29 cellular contexts compared by ENCODE assay signal in genomic region chr9:129552064-129552463, GRCh38.
DNase-seq lines count a peak whose midpoint lies in the region; ATAC-seq and TF ChIP-seq lines count a peak whose summit lies in the region.
"Had no signal": no experiment of that assay in that cellular context is flagged by ENCODE, and none has a peak within 500 bp of the region (broad histone marks: within the 10 kb centered on the region; RNA-seq: fewer than 3 reads in every experiment).

No MANE protein-coding gene starts in this region.

- no peak overlapping the region for H2AFZ ChIP-seq in HCT116 (ENCODE audit: low read depth, low read length, poor library complexity, severe bottlenecking)

- DNase-seq in HCT116 (ENCODE audit: low read depth, low spot score) (no peak), adipocyte (ENCODE audit: low read depth) (peak; percentile 37), fibroblast of the aortic adventitia (ENCODE audit: low read depth) (peak; percentile 38), posterior vena cava (ENCODE audit: low spot score) (peak; percentile 45), GM10266 (ENCODE audit: extremely low spot score) (no peak), MCF 10A (ENCODE audit: unreplicated experiment) (no peak), 8988T (no peak), T-helper 2 cell (no peak)
- DNase-seq: activated CD4-positive, alpha-beta T cell treated with anti-CD3 and anti-CD28 coated beads, Interleukin-2, amount 10 ng/mL, durations not matched to agents 24 days and 14 days; activated naive CD8-positive, alpha-beta T cell treated with anti-CD3 and anti-CD28 coated beads for 36 hours; Calu3; DND-41; heart right ventricle; naive thymus-derived CD8-positive, alpha-beta T cell; NCI-H1436; NCI-H2081; NCI-H345; NCI-H748 treated with DMSO at 0.1 percent for 48 hours; pancreas; SJCRH30; stimulated activated CD4-positive, alpha-beta T cell treated with anti-CD3 and anti-CD28 coated beads, Interleukin-1b, Interleukin-23, amount 100 ng/mL, for 48 hours; stimulated activated naive CD4-positive, alpha-beta T cell treated with Interleukin-2 at 50 U/mL for 16 hours; T-helper 1 cell had no signal

- no peak overlapping the region for H3K4me3 ChIP-seq in HCT116 (replicated peaks in 1 of 2; ENCODE audit: low read depth in 1 of 2, low read length in 2 of 2)
- H3K4me3 ChIP-seq in adipocyte (ENCODE audit: low read length): no peak overlapping the region
- H3K4me3 ChIP-seq in fibroblast of the aortic adventitia (ENCODE audit: low read depth, low read length): no peak overlapping the region
- H3K4me3 ChIP-seq: esophagus muscularis mucosa, heart right ventricle, pancreas, SJCRH30, suprapubic skin had no signal

- peaks cover 5% of the 10 kb centered on the region for H3K4me1 Mint-ChIP-seq in MCF 10A (ENCODE audit: insufficient read depth, unreplicated experiment)

- no peak for TF ChIP-seq POLR2A in HCT116 (IDR thresholded peaks at IDR 0.05; ENCODE audit: borderline replicate concordance, extremely low read depth, insufficient read depth, insufficient read length)

- no peaks in the 10 kb centered on the region for H3K9me2 ChIP-seq in HCT116 (ENCODE audit: insufficient read depth)

- H3K27ac Mint-ChIP-seq in MCF 10A (ENCODE audit: low read depth, unreplicated experiment): no peak overlapping the region
- H3K27ac Mint-ChIP-seq: activated CD4-positive, alpha-beta T cell treated with anti-CD3 and anti-CD28 coated beads, Interleukin-2, amount 10 ng/mL, durations not matched to agents 24 days and 14 days; activated naive CD8-positive, alpha-beta T cell treated with anti-CD3 and anti-CD28 coated beads for 36 hours; naive thymus-derived CD8-positive, alpha-beta T cell; WTC11 had no signal

- H3K9me3 ChIP-seq in HCT116 (ENCODE audit: control insufficient read depth in 1 of 2, insufficient read depth in 1 of 2, low read depth in 1 of 2, low read length in 2 of 2): no peaks in the 10 kb centered on the region
- H3K9me3 ChIP-seq in adipocyte (ENCODE audit: control insufficient read depth, low read length): no peaks in the 10 kb centered on the region
- H3K9me3 ChIP-seq: esophagus muscularis mucosa, heart right ventricle, pancreas, SJCRH30, suprapubic skin had no signal

- no peaks in the 10 kb centered on the region for H3K27me3 Mint-ChIP-seq in MCF 10A (ENCODE audit: insufficient read depth, unreplicated experiment)

- TF ChIP-seq RAD21 in HCT116 (IDR thresholded peaks at IDR 0.05; ENCODE audit: low read depth): no peak

- H3K27me3 ChIP-seq in HCT116 (ENCODE audit: insufficient read depth, low read length) (no peaks in the 10 kb centered on the region), adipocyte (replicated peaks; ENCODE audit: control insufficient read depth, insufficient read depth, low read length) (no peaks in the 10 kb centered on the region)
- H3K27me3 ChIP-seq: esophagus muscularis mucosa, pancreas, suprapubic skin had no signal

- no peak overlapping the region for H3K4me3 Mint-ChIP-seq in MCF 10A (ENCODE audit: unreplicated experiment)
- H3K4me3 Mint-ChIP-seq: activated CD4-positive, alpha-beta T cell treated with anti-CD3 and anti-CD28 coated beads, Interleukin-2, amount 10 ng/mL, durations not matched to agents 24 days and 14 days; activated naive CD8-positive, alpha-beta T cell treated with anti-CD3 and anti-CD28 coated beads for 36 hours; CD14-positive monocyte; central memory CD8-positive, alpha-beta T cell had no signal

- H3K9ac ChIP-seq in HCT116 (ENCODE audit: low read length): 0 out of 2 replicates have a peak overlapping the region, but pooled peaks have one; percentile 5
- H3K9ac ChIP-seq in adipocyte (ENCODE audit: low read length): peak overlapping the region; percentile 32
- H3K9ac ChIP-seq: KMS-11 had no signal

- no peaks in the 10 kb centered on the region for H3K36me3 Mint-ChIP-seq in MCF 10A (ENCODE audit: insufficient read depth, unreplicated experiment)
- H3K36me3 Mint-ChIP-seq: activated naive CD8-positive, alpha-beta T cell treated with anti-CD3 and anti-CD28 coated beads for 36 hours; naive thymus-derived CD8-positive, alpha-beta T cell; WTC11 had no signal

- H3K79me2 ChIP-seq in HCT116 (ENCODE audit: insufficient read depth, low read length): no peaks in the 10 kb centered on the region

- H3K27ac ChIP-seq in HCT116 (ENCODE audit: low read depth, low read length): peak overlapping the region; percentile 97
- H3K27ac ChIP-seq: heart right ventricle, KMS-11, pancreas, SJCRH30, suprapubic skin had no signal

- POLR2A ChIA-PET in HCT116 (lab: Charles Lee) (interaction anchor here (1.1 to 3.2 kb wide), 5 partner anchors 15 to 57 kb away, joined by 3 to 13 read pairs (median 3); no protein-coding TSS in a partner anchor), MCF 10A (lab: Yijun Ruan, JAX) (no interaction called here)

- intact Hi-C loops in HCT116 (cut with micrococcal nuclease): no loop called here
- intact Hi-C loops in posterior vena cava (cut with DNase I): no loop called here
- intact Hi-C loops in MCF 10A (cut with micrococcal nuclease): no loop called here

- RAD21 ChIA-PET in HCT116 (lab: Charles Lee; ENCODE audit: low non-redundant PET in 1 of 2, low total read pairs in 2 of 2, uncharacterized antibody in 2 of 2, unreplicated experiment in 2 of 2): interaction anchor here in 1 of 2 experiments (2.2 kb wide), 1 partner anchor 18 kb away, joined by 6 read pairs; no protein-coding TSS in a partner anchor

- H4K20me1 ChIP-seq in HCT116 (ENCODE audit: insufficient read depth): no peaks in the 10 kb centered on the region

- peak overlapping the region; percentile 84 for H3K4me2 ChIP-seq in HCT116 (ENCODE audit: low read length)
- H3K4me2 ChIP-seq: KMS-11 had no signal

- no TSS peak for BruUV-seq in HCT116 (replicated peaks; lab: Mats Ljungman, UMichigan)
- BruUV-seq in MCF 10A (replicated peaks; lab: Mats Ljungman, UMichigan): no TSS peak

- H3K9me3 Mint-ChIP-seq in MCF 10A (ENCODE audit: unreplicated experiment): no peaks in the 10 kb centered on the region
- H3K9me3 Mint-ChIP-seq: activated CD4-positive, alpha-beta T cell treated with anti-CD3 and anti-CD28 coated beads, Interleukin-2, amount 10 ng/mL, durations not matched to agents 24 days and 14 days; activated naive CD8-positive, alpha-beta T cell treated with anti-CD3 and anti-CD28 coated beads for 36 hours; central memory CD8-positive, alpha-beta T cell; naive thymus-derived CD8-positive, alpha-beta T cell; WTC11 had no signal

- ATAC-seq in HCT116: no peak
- ATAC-seq: heart right ventricle; naive thymus-derived CD8-positive, alpha-beta T cell; pancreas; WTC11 had no signal

- CTCF ChIA-PET in HCT116 (lab: Charles Lee): no interaction called here
- CTCF ChIA-PET in MCF 10A (lab: Yijun Ruan, JAX): no interaction called here

- H3K4me1 ChIP-seq in HCT116 (ENCODE audit: control insufficient read depth in 1 of 2, insufficient read depth in 2 of 2, low read length in 2 of 2): peaks cover 85 to 95% of the 10 kb centered on the region in 2 experiments
- H3K4me1 ChIP-seq in adipocyte (ENCODE audit: control insufficient read depth, insufficient read depth, low read length): peaks cover 24% of the 10 kb centered on the region

- TF ChIP-seq CTCF in HCT116 (IDR thresholded peaks at IDR 0.05 in 2 of 3, conservative IDR thresholded peaks at IDR 0.05 in 1 of 3; ENCODE audit: borderline replicate concordance in 1 of 3, insufficient read depth in 1 of 3, low read depth in 2 of 3, low read length in 2 of 3) (no peak), fibroblast of the aortic adventitia (IDR thresholded peaks at IDR 0.05; ENCODE audit: insufficient read depth, low read length) (no peak), GM10266 (IDR thresholded peaks at IDR 0.05; ENCODE audit: control insufficient read depth, insufficient read depth, low read depth, missing control alignments) (no peak), MCF 10A (IDR thresholded peaks at IDR 0.05; ENCODE audit: unreplicated experiment) (no peak)

- H3K36me3 ChIP-seq in HCT116 (ENCODE audit: control insufficient read depth in 1 of 2, insufficient read depth in 2 of 2, low read length in 2 of 2) (no peaks in the 10 kb centered on the region), adipocyte (ENCODE audit: control insufficient read depth, insufficient read depth, low read length, severe bottlenecking) (no peaks in the 10 kb centered on the region)
- H3K36me3 ChIP-seq: esophagus muscularis mucosa, heart right ventricle, pancreas, SJCRH30, suprapubic skin had no signal

TF ChIP-seq in HCT116, 20 proteins besides CTCF, POLR2A, EP300 and RAD21 (continues in another document):
- TF ChIP-seq TCF7L2 (IDR thresholded peaks at IDR 0.05; ENCODE audit: borderline replicate concordance, extremely low read depth, insufficient read depth, insufficient read length) (no peak), FOSL1 (IDR thresholded peaks at IDR 0.05; ENCODE audit: low read depth) (no peak), ZFX (IDR thresholded peaks at IDR 0.05) (no peak), SIN3A (IDR thresholded peaks at IDR 0.05; ENCODE audit: low read depth) (no peak), SP1 (IDR thresholded peaks at IDR 0.05; ENCODE audit: low read depth) (no peak), EZH2phosphoT487 (IDR thresholded peaks at IDR 0.05; ENCODE audit: borderline replicate concordance) (no peak), ATF3 (IDR thresholded peaks at IDR 0.05) (no peak), ZNF274 (IDR thresholded peaks at IDR 0.05; ENCODE audit: low read depth, low read length) (no peak), EZH2 (IDR thresholded peaks at IDR 0.05) (no peak), MAX (IDR thresholded peaks at IDR 0.05) (no peak)

Comparison
In these comparisons a context has a peak if more than half of its experiments do, and no peak if none do; other contexts are left out.
1. DNase-seq: peak in adipocyte (single experiment), fibroblast of the aortic adventitia (single experiment) and posterior vena cava (single experiment); none in HCT116 (single experiment), GM10266 (single experiment), MCF 10A (single experiment), 8988T (single experiment) and T-helper 2 cell (0 of 5).